ENCODE assay signal across 16 cellular contexts in the genomic region with DNA sequence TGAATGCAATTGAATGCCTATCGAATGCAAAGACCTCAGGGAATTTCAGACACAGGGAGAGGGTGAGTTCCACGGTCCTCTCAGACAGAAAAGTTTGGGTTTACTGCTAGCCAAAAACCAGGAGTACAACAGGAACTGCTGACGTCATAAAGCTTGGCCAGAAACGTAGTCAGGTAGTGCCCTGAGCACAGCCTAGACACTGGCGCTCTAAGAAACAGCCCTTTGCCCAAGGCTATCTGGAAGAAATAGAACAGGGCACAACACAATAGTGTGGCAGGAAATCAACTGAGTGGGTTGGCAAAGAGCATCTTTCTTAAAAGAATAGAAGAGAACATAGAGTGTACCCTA. TPM values are rescaled to one million over a fixed set of nuclear protein-coding genes. Genes with fewer than 3 reads are reported as not detected.
A peak's percentile ranks its signal among the peaks of the same experiment; 100 is the strongest.
DNase-seq lines count a peak whose midpoint lies in the region; ATAC-seq and TF ChIP-seq lines count a peak whose summit lies in the region.
"Had no signal": no experiment of that assay in that cellular context is flagged by ENCODE, and none has a peak within 500 bp of the region (broad histone marks: within the 10 kb centered on the region; RNA-seq: fewer than 3 reads in every experiment).

No MANE protein-coding gene starts in this region.

- no peaks in the 10 kb centered on the region for H3K27me3 Mint-ChIP-seq in activated CD8-positive, alpha-beta T cell treated with anti-CD3 and anti-CD28 coated beads, Interleukin-2, amount 10 ng/mL, durations not matched to agents 7 days and 5 days (ENCODE audit: low read depth)

- H3K27ac ChIP-seq in right atrium auricular region, result peak overlapping the region; percentile 78 to 91
- H3K27ac ChIP-seq in epithelial cell of prostate, result peak overlapping the region; percentile 2
- peak overlapping the region in 3 of 4 donors; percentile 37 to 77 (median 48) for H3K27ac ChIP-seq in upper lobe of left lung
- no peak overlapping the region for H3K27ac ChIP-seq in thyroid gland
- H3K27ac ChIP-seq: upper lobe of right lung had no signal

- 62 to 75% methylated on average over 5 of the region's 5 CpGs for WGBS in upper lobe of left lung, 2 donors
- 85% methylated on average over 5 of the region's 5 CpGs for WGBS in thyroid gland, 2 donors

- H3K27me3 ChIP-seq in right atrium auricular region (no peaks in the 10 kb centered on the region), upper lobe of left lung (no peaks in the 10 kb centered on the region), thyroid gland (no peaks in the 10 kb centered on the region)
- H3K27me3 ChIP-seq: MG63, upper lobe of right lung had no signal

- H3K4me3 ChIP-seq in right atrium auricular region (no peak overlapping the region), upper lobe of left lung (no peak overlapping the region), thyroid gland (replicated peaks in 1 of 3) (no peak overlapping the region)
- H3K4me3 ChIP-seq: lung, MG63, upper lobe of right lung had no signal

- POLR2A ChIA-PET in activated CD8-positive, alpha-beta T cell treated with anti-CD3 and anti-CD28 coated beads, Interleukin-2, amount 10 ng/mL, durations not matched to agents 7 days and 5 days (lab: Charles Lee), result interaction anchor here (0.6 to 1.7 kb wide), 2 partner anchors 49 to 101 kb away, joined by 3 to 7 read pairs; partner anchors contain the start of gene TBC1D7

- peaks cover 12% of the 10 kb centered on the region for H3K36me3 Mint-ChIP-seq in activated CD8-positive, alpha-beta T cell treated with anti-CD3 and anti-CD28 coated beads, Interleukin-2, amount 10 ng/mL, durations not matched to agents 7 days and 5 days (ENCODE audit: low read depth)

- TF ChIP-seq POLR2A in upper lobe of left lung (IDR thresholded peaks at IDR 0.05) (no peak), thyroid gland (IDR thresholded peaks at IDR 0.05) (no peak)

- intact Hi-C loops in left cardiac atrium (cut with DNase I), result loop anchor here in 1 of 2 donors (5.0 kb wide), 1 partner anchor 58 kb away; the partner anchor contains the start of gene GFOD1
- intact Hi-C loops in thyroid gland (cut with DNase I), result no loop called here

- H3K4me1 Mint-ChIP-seq in activated CD8-positive, alpha-beta T cell treated with anti-CD3 and anti-CD28 coated beads, Interleukin-2, amount 10 ng/mL, durations not matched to agents 7 days and 5 days (ENCODE audit: low read depth), result peaks cover 88% of the 10 kb centered on the region

- TF ChIP-seq CTCF in right atrium auricular region (IDR thresholded peaks at IDR 0.05), result no peak
- no peak for TF ChIP-seq CTCF in upper lobe of left lung (IDR thresholded peaks at IDR 0.05)
- no peak for TF ChIP-seq CTCF in thyroid gland (IDR thresholded peaks at IDR 0.05)

- ATAC-seq in left cardiac atrium (no peak), upper lobe of left lung (ENCODE audit: low FRiP score in 2 of 2) (no peak), GM18909 (IDR thresholded peaks at IDR 0.05; ENCODE audit: poor library complexity, unreplicated experiment) (no peak)
- ATAC-seq in activated CD8-positive, alpha-beta T cell treated with anti-CD3 and anti-CD28 coated beads, Interleukin-2, amount 10 ng/mL, durations not matched to agents 7 days and 5 days, result no peak
- ATAC-seq: Panc1, upper lobe of right lung had no signal

- no peaks in the 10 kb centered on the region for H3K9me3 Mint-ChIP-seq in activated CD8-positive, alpha-beta T cell treated with anti-CD3 and anti-CD28 coated beads, Interleukin-2, amount 10 ng/mL, durations not matched to agents 7 days and 5 days (ENCODE audit: insufficient read depth)

- H3K36me3 ChIP-seq in right atrium auricular region, result no peaks in the 10 kb centered on the region
- no peaks in the 10 kb centered on the region for H3K36me3 ChIP-seq in upper lobe of left lung
- H3K36me3 ChIP-seq in thyroid gland, result no peaks in the 10 kb centered on the region
- H3K36me3 ChIP-seq: MG63, upper lobe of right lung had no signal

- H3K4me1 ChIP-seq in right atrium auricular region (peaks cover 0 to 95% of the 10 kb centered on the region in 2 donors), upper lobe of left lung (peaks cover 44 to 95% (median 54%) of the 10 kb centered on the region in 4 donors), thyroid gland (peaks cover 8 to 16% of the 10 kb centered on the region in 2 donors)

- CTCF ChIA-PET in activated CD8-positive, alpha-beta T cell treated with anti-CD3 and anti-CD28 coated beads, Interleukin-2, amount 10 ng/mL, durations not matched to agents 7 days and 5 days (lab: Charles Lee), result interaction anchor here (0.9 to 2.5 kb wide), 19 partner anchors 9 to 146 kb away, joined by 3 to 16 read pairs (median 4); partner anchors contain the start of genes GFOD1 and SIRT5

- DNase-seq in right atrium auricular region (ENCODE audit: low spot score), result no peak
- no peak for DNase-seq in left cardiac atrium
- no peak for DNase-seq in activated CD8-positive, alpha-beta T cell treated with anti-CD3 and anti-CD28 coated beads, Interleukin-2, amount 10 ng/mL, durations not matched to agents 7 days and 5 days
- no peak for DNase-seq in epithelial cell of prostate (ENCODE audit: low read depth, low spot score)
- DNase-seq in upper lobe of left lung, result peak in 1 of 2 donors; percentile 16
- no peak for DNase-seq in hippocampal formation (lab: John Stamatoyannopoulos, UW)
- DNase-seq in thyroid gland, result no peak
- DNase-seq: activated CD4-positive, alpha-beta T cell treated with anti-CD3 and anti-CD28 coated beads for 1 hour; MG63; NCI-H2029; NCI-H524 treated with DMSO at 0.1 percent for 48 hours; nephron progenitor cell; upper lobe of right lung had no signal

- peak overlapping the region; percentile 93 for H3K27ac Mint-ChIP-seq in activated CD8-positive, alpha-beta T cell treated with anti-CD3 and anti-CD28 coated beads, Interleukin-2, amount 10 ng/mL, durations not matched to agents 7 days and 5 days
- H3K27ac Mint-ChIP-seq: nephron progenitor cell had no signal

- TF ChIP-seq EP300 in upper lobe of left lung (IDR thresholded peaks at IDR 0.05), result no peak

- H3K9me3 ChIP-seq in right atrium auricular region (no peaks in the 10 kb centered on the region), upper lobe of left lung (no peaks in the 10 kb centered on the region), thyroid gland (no peaks in the 10 kb centered on the region)
- H3K9me3 ChIP-seq: MG63, upper lobe of right lung had no signal

- H3K4me3 Mint-ChIP-seq in activated CD8-positive, alpha-beta T cell treated with anti-CD3 and anti-CD28 coated beads, Interleukin-2, amount 10 ng/mL, durations not matched to agents 7 days and 5 days, result peak overlapping the region; percentile 57

RNA-seq across cellular contexts. Expression of gene GFOD1, which starts 58.0 kb away (rescaled TPM):
- total RNA-seq in right atrium auricular region (10 to 100 TPM; 66.2 to 96.3 TPM), left cardiac atrium (10 to 100 TPM; 59.3 to 78.3 TPM), upper lobe of left lung (10 to 100 TPM; 22.8 to 37.7 (median 25.8) TPM), thyroid gland (10 to 100 TPM in 1 of 4 donors, 1 to 10 TPM in 3; 4.2 to 18.4 (median 8.5) TPM)
- 1 to 10 TPM; 8.0 to 8.7 TPM for total RNA-seq in activated CD8-positive, alpha-beta T cell treated with anti-CD3 and anti-CD28 coated beads, Interleukin-2, amount 10 ng/mL, durations not matched to agents 7 days and 5 days

Comparison
In these comparisons a context has a peak if more than half of its experiments do, and no peak if none do; other contexts are left out.
1. H3K27ac ChIP-seq: peak in right atrium auricular region (2 of 2), epithelial cell of prostate (single experiment) and upper lobe of left lung (3 of 4); none in thyroid gland (0 of 3).